Comparison of ENCODE assay signal across 9 cellular contexts in genomic region chr12:115354476-115354890, GRCh38.
A peak's percentile ranks its signal among the peaks of the same experiment; 100 is the strongest.
DNase-seq lines count a peak whose midpoint lies in the region; ATAC-seq and TF ChIP-seq lines count a peak whose summit lies in the region.
"Had no signal": no experiment of that assay in that cellular context is flagged by ENCODE, and none has a peak within 500 bp of the region (broad histone marks: within the 10 kb centered on the region; RNA-seq: fewer than 3 reads in every experiment).

No MANE protein-coding gene starts in this region.

- H3K4me3 Mint-ChIP-seq in CD14-positive monocyte: peak overlapping the region in 1 of 2 donors; percentile 66
- H3K4me3 Mint-ChIP-seq in chondrocyte (ENCODE audit: unreplicated experiment): peak overlapping the region; percentile 78

- no peak overlapping the region for H3K23ac ChIP-seq in trophoblast cell (ENCODE audit: low read length)

- no peak overlapping the region for H2BK12ac ChIP-seq in trophoblast cell (ENCODE audit: low read length)

- no peak overlapping the region for H3K18ac ChIP-seq in trophoblast cell (ENCODE audit: low read length)

- no peaks in the 10 kb centered on the region for H3K36me3 ChIP-seq in trophoblast cell (ENCODE audit: control insufficient read depth in 1 of 2, insufficient read depth in 2 of 2, low read length in 2 of 2)
- H3K36me3 ChIP-seq: pancreas had no signal

- H2AFZ ChIP-seq in trophoblast cell (ENCODE audit: insufficient read depth, low read length, poor library complexity): no peak overlapping the region

- no peak overlapping the region for H2BK5ac ChIP-seq in trophoblast cell (ENCODE audit: low read depth, low read length, poor library complexity)

- H4K91ac ChIP-seq in trophoblast cell (ENCODE audit: low read depth, low read length): peak overlapping the region; percentile 15

- no peaks in the 10 kb centered on the region for H3K79me1 ChIP-seq in trophoblast cell (ENCODE audit: low read length)

- H3K27me3 ChIP-seq in trophoblast cell (ENCODE audit: insufficient read depth, low read length): no peaks in the 10 kb centered on the region
- H3K27me3 ChIP-seq: pancreas had no signal

- no peak overlapping the region for H4K8ac ChIP-seq in trophoblast cell (ENCODE audit: low read depth, low read length)

- H3K27ac Mint-ChIP-seq in CD14-positive monocyte: peak overlapping the region in 6 of 7 donors; percentile 24 to 89 (median 74)
- H3K27ac Mint-ChIP-seq in chondrocyte (ENCODE audit: unreplicated experiment): peak overlapping the region; percentile 99

- H3K4me1 Mint-ChIP-seq in CD14-positive monocyte: peaks cover 4% of the 10 kb centered on the region
- peaks cover 27% of the 10 kb centered on the region for H3K4me1 Mint-ChIP-seq in chondrocyte (ENCODE audit: low read depth)

- no peak overlapping the region for H3K4me2 ChIP-seq in trophoblast cell (ENCODE audit: low read length)

- intact Hi-C loops in CD14-positive monocyte (cut with micrococcal nuclease): no loop called here

- TF ChIP-seq CTCF in CD14-positive monocyte (IDR thresholded peaks at IDR 0.05) (no peak), chondrocyte (IDR thresholded peaks at IDR 0.05) (no peak)

- no peak overlapping the region for H3K4me3 ChIP-seq in trophoblast cell (ENCODE audit: low read depth, low read length)
- H3K4me3 ChIP-seq: pancreas had no signal

- ATAC-seq in HG02870 (IDR thresholded peaks at IDR 0.05; ENCODE audit: unreplicated experiment) (peak; percentile 37), HG03521 (IDR thresholded peaks at IDR 0.05; ENCODE audit: unreplicated experiment) (no peak), GM19328 (IDR thresholded peaks at IDR 0.05; ENCODE audit: unreplicated experiment) (no peak)

- H3K27me3 Mint-ChIP-seq in CD14-positive monocyte (ENCODE audit: low read depth in 3 of 3) (peaks cover 0 to 2% (median 1%) of the 10 kb centered on the region in 3 donors), chondrocyte (ENCODE audit: low read depth) (no peaks in the 10 kb centered on the region)

- DNase-seq in CD14-positive monocyte (ENCODE audit: low spot score) (no peak), chondrocyte (ENCODE audit: low spot score) (no peak), trophoblast cell (no peak), NCI-H2107 (lab: John Stamatoyannopoulos, UW) (no peak), foreskin melanocyte (no peak)

- H2AK5ac ChIP-seq in trophoblast cell (ENCODE audit: low read length): no peak overlapping the region

- peaks cover 0 to 6% (median 1%) of the 10 kb centered on the region in 7 donors for H3K9me3 Mint-ChIP-seq in CD14-positive monocyte
- no peaks in the 10 kb centered on the region for H3K9me3 Mint-ChIP-seq in chondrocyte (ENCODE audit: low read depth)

- H3K79me2 ChIP-seq in trophoblast cell (ENCODE audit: control insufficient read depth, insufficient read depth, low read length, poor library complexity): no peaks in the 10 kb centered on the region

- no peaks in the 10 kb centered on the region for H3K36me3 Mint-ChIP-seq in CD14-positive monocyte
- no peaks in the 10 kb centered on the region for H3K36me3 Mint-ChIP-seq in chondrocyte (ENCODE audit: low read depth)

- no peak overlapping the region for H2BK120ac ChIP-seq in trophoblast cell (ENCODE audit: insufficient read depth, low read length, poor library complexity)

- H3K9me3 ChIP-seq in trophoblast cell (ENCODE audit: insufficient read depth, low read depth, low read length): no peaks in the 10 kb centered on the region
- H3K9me3 ChIP-seq: pancreas had no signal

- H3K9ac ChIP-seq in trophoblast cell (ENCODE audit: low read length): no peak overlapping the region

- H3K27ac ChIP-seq in trophoblast cell (ENCODE audit: low read depth, low read length): no peak overlapping the region
- H3K27ac ChIP-seq: pancreas had no signal

- no peaks in the 10 kb centered on the region for H3K4me1 ChIP-seq in trophoblast cell (ENCODE audit: control insufficient read depth in 1 of 2, insufficient read depth in 2 of 2, low read length in 2 of 2)
- H3K4me1 ChIP-seq: pancreas had no signal

- H3K14ac ChIP-seq in trophoblast cell (ENCODE audit: low read length): no peak overlapping the region

- WGBS in trophoblast cell (ENCODE audit: extremely low coverage, insufficient coverage, insufficient read length): no CpG with 5 or more reads among the region's 1 CpG

- no peak overlapping the region for H3K4ac ChIP-seq in trophoblast cell (ENCODE audit: low read depth, low read length)

- no peak overlapping the region for H4K12ac ChIP-seq in trophoblast cell (ENCODE audit: low read depth, low read length)
